ENCODE assay signal across 9 cellular contexts in genomic region chr16:11078812-11079459, GRCh38.
DNase-seq lines count a peak whose midpoint lies in the region; ATAC-seq and TF ChIP-seq lines count a peak whose summit lies in the region.
"Had no signal": no experiment of that assay in that cellular context is flagged by ENCODE, and none has a peak within 500 bp of the region (broad histone marks: within the 10 kb centered on the region; RNA-seq: fewer than 3 reads in every experiment).

No MANE protein-coding gene starts in this region.

- no peaks in the 10 kb centered on the region for H3F3A ChIP-seq in PC-3 (ENCODE audit: low read length, unreplicated experiment)

- no peaks in the 10 kb centered on the region for H3K27me3 ChIP-seq in PC-3 (ENCODE audit: low read length)
- no peaks in the 10 kb centered on the region for H3K27me3 ChIP-seq in esophagus muscularis mucosa

- no peak overlapping the region for H3K4me3 ChIP-seq in PC-3 (ENCODE audit: low read length)
- no peak overlapping the region for H3K4me3 ChIP-seq in esophagus muscularis mucosa

- H3K27ac ChIP-seq in PC-3 (ENCODE audit: low read length) (peak overlapping the region; percentile 74), esophagus muscularis mucosa (replicated peaks in 1 of 4) (peak overlapping the region; percentile 53 to 61 (median 56)), caudate nucleus (ENCODE audit: low read depth, low read length) (no peak overlapping the region)

- POLR2A ChIA-PET in PC-3 (lab: Charles Lee; ENCODE audit: unreplicated experiment), result no interaction called here

- H3K9me2 ChIP-seq in PC-3 (replicated peaks; ENCODE audit: low read length), result no peaks in the 10 kb centered on the region

- ATAC-seq in PC-3 (peak; percentile 53), omental fat pad (ENCODE audit: low FRiP score) (peak; percentile 30), GM21515 (IDR thresholded peaks at IDR 0.05; ENCODE audit: unreplicated experiment) (no peak), HG03439 (IDR thresholded peaks at IDR 0.05; ENCODE audit: unreplicated experiment) (no peak)

- H3K9me3 ChIP-seq in PC-3 (ENCODE audit: low read length) (no peaks in the 10 kb centered on the region), esophagus muscularis mucosa (no peaks in the 10 kb centered on the region)

- intact Hi-C loops in PC-3 (cut with micrococcal nuclease), result no loop called here
- intact Hi-C loops in esophagus muscularis mucosa (cut with DNase I), result loop anchor here (10.0 kb wide), 1 partner anchor 176 kb away; the partner anchor contains the start of gene SOCS1

- no peak overlapping the region for H2AFZ ChIP-seq in PC-3 (ENCODE audit: low read length)

- H3K36me3 ChIP-seq in PC-3 (ENCODE audit: low read depth, low read length) (no peaks in the 10 kb centered on the region), esophagus muscularis mucosa (peaks cover 0 to 26% (median 16%) of the 10 kb centered on the region in 4 donors)

- CTCF ChIA-PET in PC-3 (lab: Charles Lee), result interaction anchor here (0.7 kb wide), 1 partner anchor 176 kb away, joined by 3 read pairs; no protein-coding TSS in a partner anchor

- TF ChIP-seq CTCF in PC-3 (conservative IDR thresholded peaks at IDR 0.05; ENCODE audit: low read depth, low read length) (no peak), esophagus muscularis mucosa (IDR thresholded peaks at IDR 0.05) (no peak), omental fat pad (IDR thresholded peaks at IDR 0.05) (no peak)

- no TSS peak for BruUV-seq in PC-3 (replicated peaks; lab: Mats Ljungman, UMichigan)

- DNase-seq in AG20443 (ENCODE audit: low spot score), result peak; percentile 84
- peak; percentile 36 for DNase-seq in PC-3
- DNase-seq in esophagus muscularis mucosa (ENCODE audit: extremely low spot score), result no peak
- no peak for DNase-seq in omental fat pad (ENCODE audit: low spot score)
- no peak for DNase-seq in DMS 273 (lab: John Stamatoyannopoulos, UW; ENCODE audit: unreplicated experiment)
- no peak for DNase-seq in caudate nucleus (lab: John Stamatoyannopoulos, UW)
- DNase-seq: head of caudate nucleus had no signal

- H3K79me2 ChIP-seq in PC-3 (ENCODE audit: low read length), result no peaks in the 10 kb centered on the region

- H4K20me1 ChIP-seq in PC-3 (ENCODE audit: low read length), result no peaks in the 10 kb centered on the region

- H3K4me1 ChIP-seq in PC-3 (ENCODE audit: insufficient read depth, low read length) (peaks cover 27% of the 10 kb centered on the region), esophagus muscularis mucosa (peaks cover 8 to 33% (median 30%) of the 10 kb centered on the region in 4 donors)

- H3K4me2 ChIP-seq in PC-3 (ENCODE audit: low read length), result peak overlapping the region; percentile 41

- no peak for TF ChIP-seq EP300 in esophagus muscularis mucosa (IDR thresholded peaks at IDR 0.05)

- WGBS in esophagus muscularis mucosa, result 67% methylated on average over 5 of the region's 5 CpGs

- no peak for TF ChIP-seq POLR2A in esophagus muscularis mucosa (IDR thresholded peaks at IDR 0.05; ENCODE audit: low read depth)

- peak overlapping the region; percentile 17; the same call in 1 of the 2 replicates for H3K9ac ChIP-seq in PC-3 (ENCODE audit: low read length)

Comparison
In these comparisons a context has a peak if more than half of its experiments do, and no peak if none do; other contexts are left out.
1. DNase-seq: peak in AG20443 (single experiment) and PC-3 (single experiment); none in esophagus muscularis mucosa (single experiment), omental fat pad (single experiment), DMS 273 (single experiment) and caudate nucleus (0 of 61).
2. ATAC-seq: peak in PC-3 (single experiment) and omental fat pad (single experiment); none in GM21515 (single experiment) and HG03439 (single experiment).